ENCODE assay signal across 16 cellular contexts in genomic region chr14:83706555-83706954, GRCh38.
A peak's percentile ranks its signal among the peaks of the same experiment; 100 is the strongest.
DNase-seq lines count a peak whose midpoint lies in the region; ATAC-seq, FAIRE-seq and TF ChIP-seq lines count a peak whose summit lies in the region.
"Had no signal": no experiment of that assay in that cellular context is flagged by ENCODE, and none has a peak within 500 bp of the region (broad histone marks: within the 10 kb centered on the region; RNA-seq: fewer than 3 reads in every experiment).

No MANE protein-coding gene starts in this region.

- H3K9me3 ChIP-seq in endodermal cell (ENCODE audit: control insufficient read depth, low read length) (no peaks in the 10 kb centered on the region), neuron (ENCODE audit: low read length) (no peaks in the 10 kb centered on the region)
- H3K9me3 ChIP-seq: esophagus squamous epithelium had no signal

- H3K9ac ChIP-seq in endodermal cell (ENCODE audit: extremely low read depth, low read length, poor library complexity, severe bottlenecking), result no peak overlapping the region

- no peaks in the 10 kb centered on the region for H3K9me3 Mint-ChIP-seq in endodermal cell
- H3K9me3 Mint-ChIP-seq in stimulated activated naive B cell treated with anti-CD40 and anti-IgM and Interleukin-4, amounts not matched to agents 10 μg/mL and 1 μg/mL and 100 μg/mL, for 72 hours, result peaks cover 0 to 2% of the 10 kb centered on the region in 2 donors

- no peaks in the 10 kb centered on the region for H3K27me3 ChIP-seq in endodermal cell (ENCODE audit: control insufficient read depth, insufficient read depth, low read length, poor library complexity, severe bottlenecking)
- H3K27me3 ChIP-seq in neuron (ENCODE audit: insufficient read depth, low read length), result no peaks in the 10 kb centered on the region
- H3K27me3 ChIP-seq: esophagus squamous epithelium, sigmoid colon had no signal

- 14 to 59% methylated on average over 1 of the region's 1 CpG for WGBS in endodermal cell (ENCODE audit: insufficient coverage in 1 of 2, insufficient read length in 1 of 2), 2 experiments

- H3K36me3 ChIP-seq in endodermal cell (ENCODE audit: control insufficient read depth, insufficient read depth, low read length), result no peaks in the 10 kb centered on the region
- H3K36me3 ChIP-seq in neuron (ENCODE audit: insufficient read depth, low read length), result no peaks in the 10 kb centered on the region
- H3K36me3 ChIP-seq: esophagus squamous epithelium, sigmoid colon had no signal

- DNase-seq in ELF-1 (ENCODE audit: low read depth, low spot score) (peak; percentile 31), NCI-H2171 (lab: John Stamatoyannopoulos, UW) (peak; percentile 92), endodermal cell (peak; percentile 75), COLO668 (lab: John Stamatoyannopoulos, UW; ENCODE audit: unreplicated experiment) (no peak), D721Med (ENCODE audit: insufficient read length, low spot score) (no peak)
- no peak for DNase-seq in stimulated activated naive B cell treated with anti-CD40 and anti-IgM and Interleukin-4, amounts not matched to agents 10 μg/mL and 1 μg/mL and 100 μg/mL, for 72 hours
- DNase-seq: CD8-positive, alpha-beta T cell; cerebellar nuclear complex; esophagus squamous epithelium; Kasumi-1; NCI-H446 treated with DMSO at 0.1 percent for 48 hours; SIG-M5; sigmoid colon had no signal

- H3K4me3 Mint-ChIP-seq in endodermal cell, result no peak overlapping the region
- no peak overlapping the region for H3K4me3 Mint-ChIP-seq in stimulated activated naive B cell treated with anti-CD40 and anti-IgM and Interleukin-4, amounts not matched to agents 10 μg/mL and 1 μg/mL and 100 μg/mL, for 72 hours
- H3K4me3 Mint-ChIP-seq: CD8-positive, alpha-beta T cell had no signal

- H3K36me3 Mint-ChIP-seq in endodermal cell (ENCODE audit: low read depth), result no peaks in the 10 kb centered on the region
- H3K36me3 Mint-ChIP-seq in stimulated activated naive B cell treated with anti-CD40 and anti-IgM and Interleukin-4, amounts not matched to agents 10 μg/mL and 1 μg/mL and 100 μg/mL, for 72 hours, result no peaks in the 10 kb centered on the region
- H3K36me3 Mint-ChIP-seq: activated naive CD4-positive, alpha-beta T cell treated with anti-CD3 and anti-CD28 coated beads, Interleukin-2, amount 50 U/mL, for 72 hours; CD8-positive, alpha-beta T cell had no signal

- no peaks in the 10 kb centered on the region for H3K4me1 Mint-ChIP-seq in endodermal cell
- no peaks in the 10 kb centered on the region for H3K4me1 Mint-ChIP-seq in stimulated activated naive B cell treated with anti-CD40 and anti-IgM and Interleukin-4, amounts not matched to agents 10 μg/mL and 1 μg/mL and 100 μg/mL, for 72 hours

- TF ChIP-seq CTCF in endodermal cell (conservative IDR thresholded peaks at IDR 0.05), result no peak
- TF ChIP-seq CTCF in D721Med (IDR thresholded peaks at IDR 0.05; ENCODE audit: insufficient read depth, missing control alignments), result no peak

- peak overlapping the region; percentile 3 for H2AFZ ChIP-seq in neuron (ENCODE audit: low read depth, low read length)

- H3K27ac Mint-ChIP-seq in endodermal cell, result no peak overlapping the region
- H3K27ac Mint-ChIP-seq in stimulated activated naive B cell treated with anti-CD40 and anti-IgM and Interleukin-4, amounts not matched to agents 10 μg/mL and 1 μg/mL and 100 μg/mL, for 72 hours, result no peak overlapping the region
- H3K27ac Mint-ChIP-seq: activated naive CD4-positive, alpha-beta T cell treated with anti-CD3 and anti-CD28 coated beads, Interleukin-2, amount 50 U/mL, for 72 hours; CD8-positive, alpha-beta T cell had no signal

- ATAC-seq in stimulated activated naive B cell treated with anti-CD40 and anti-IgM and Interleukin-4, amounts not matched to agents 10 μg/mL and 1 μg/mL and 100 μg/mL, for 72 hours (replicated peaks), result no peak
- ATAC-seq in GM18868 (IDR thresholded peaks at IDR 0.05; ENCODE audit: unreplicated experiment), result no peak
- ATAC-seq: activated naive CD4-positive, alpha-beta T cell treated with anti-CD3 and anti-CD28 coated beads, Interleukin-2, amount 50 U/mL, for 72 hours; CD8-positive, alpha-beta T cell had no signal

- H3K27ac ChIP-seq in endodermal cell (ENCODE audit: low read depth, low read length), result peak overlapping the region; percentile 87
- H3K27ac ChIP-seq: esophagus squamous epithelium, sigmoid colon had no signal

- H3K4me1 ChIP-seq in endodermal cell (ENCODE audit: control insufficient read depth, insufficient read depth, low read length) (no peaks in the 10 kb centered on the region), neuron (ENCODE audit: insufficient read depth, low read length) (peaks cover 16% of the 10 kb centered on the region)
- H3K4me1 ChIP-seq: esophagus squamous epithelium, sigmoid colon had no signal

- no peaks in the 10 kb centered on the region for H3K27me3 Mint-ChIP-seq in endodermal cell (ENCODE audit: insufficient read depth)
- no peaks in the 10 kb centered on the region for H3K27me3 Mint-ChIP-seq in stimulated activated naive B cell treated with anti-CD40 and anti-IgM and Interleukin-4, amounts not matched to agents 10 μg/mL and 1 μg/mL and 100 μg/mL, for 72 hours

- no peak for FAIRE-seq in D721Med (lab: Jason Lieb, UNC)

- H3K4me3 ChIP-seq in endodermal cell (ENCODE audit: low read length), result no peak overlapping the region
- no peak overlapping the region for H3K4me3 ChIP-seq in neuron (ENCODE audit: low read length)
- H3K4me3 ChIP-seq: esophagus squamous epithelium, sigmoid colon had no signal

Comparison
In these comparisons a context has a peak if more than half of its experiments do, and no peak if none do; other contexts are left out.
1. DNase-seq: peak in ELF-1 (single experiment), NCI-H2171 (single experiment) and endodermal cell (single experiment); none in COLO668 (single experiment), stimulated activated naive B cell treated with anti-CD40 and anti-IgM and Interleukin-4, amounts not matched to agents 10 μg/mL and 1 μg/mL and 100 μg/mL, for 72 hours (single experiment) and D721Med (single experiment).